In the genomic region with DNA sequence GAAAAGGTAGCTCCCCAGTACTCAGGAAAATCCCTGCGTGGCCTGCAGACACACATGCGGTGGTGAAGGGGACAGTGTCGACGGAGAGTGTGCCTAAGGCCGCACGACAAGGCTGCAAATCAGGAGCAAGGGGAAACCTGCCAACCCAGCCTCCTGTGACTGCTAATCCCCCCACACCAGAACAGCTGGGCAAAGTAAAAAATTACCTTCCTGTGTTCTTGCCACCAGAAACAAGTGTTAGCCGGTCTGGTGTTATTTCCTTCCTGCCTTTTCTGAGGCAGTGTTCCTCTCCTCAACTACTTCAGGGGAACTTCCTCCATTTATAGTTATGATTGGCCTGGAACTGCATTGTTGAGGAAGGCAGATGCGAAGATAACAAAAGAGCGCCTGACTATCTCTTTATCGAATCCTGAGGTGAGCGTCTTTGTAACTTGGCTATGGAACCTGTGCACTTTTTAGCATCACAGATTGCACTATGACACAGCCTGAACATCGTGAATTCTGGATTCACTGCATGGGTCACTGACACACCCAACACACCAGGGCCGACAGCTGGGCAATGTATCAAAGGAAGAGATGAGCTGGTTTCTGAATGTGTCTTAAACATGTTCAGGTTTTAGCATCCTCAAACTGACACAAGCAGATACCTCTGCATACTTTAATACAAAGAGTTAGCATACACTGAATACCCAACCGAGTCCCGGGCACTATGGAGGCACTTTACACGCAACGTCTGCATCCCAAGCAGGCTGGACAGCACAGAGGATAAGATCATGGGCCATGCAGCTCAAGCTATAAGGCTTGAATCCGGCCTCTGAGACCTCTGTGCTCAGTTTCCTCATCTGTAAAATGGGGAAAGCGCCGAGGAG, we compare ENCODE assay signal across 11 cellular contexts. TPM values are rescaled to one million over a fixed set of nuclear protein-coding genes. Genes with fewer than 3 reads are reported as not detected.
A peak's percentile ranks its signal among the peaks of the same experiment; 100 is the strongest.
DNase-seq lines count a peak whose midpoint lies in the region; ATAC-seq and TF ChIP-seq lines count a peak whose summit lies in the region.
"Had no signal": no experiment of that assay in that cellular context is flagged by ENCODE, and none has a peak within 500 bp of the region (broad histone marks: within the 10 kb centered on the region; RNA-seq: fewer than 3 reads in every experiment).

No MANE protein-coding gene starts in this region.

- peak overlapping the region; percentile 79 for H3K27ac Mint-ChIP-seq in activated naive CD4-positive, alpha-beta T cell treated with anti-CD3 and anti-CD28 coated beads, Interleukin-2, amount 10 ng/mL, durations not matched to agents 7 days and 5 days
- H3K27ac Mint-ChIP-seq in activated naive CD4-positive, alpha-beta T cell treated with anti-CD3 and anti-CD28 coated beads for 36 hours: no peak overlapping the region
- peak overlapping the region; percentile 57 for H3K27ac Mint-ChIP-seq in activated T-helper 2 cell treated with anti-CD3 and anti-CD28 coated beads, Interferon-gamma antibody, Interleukin-2, Interleukin-4, amounts not matched to agents 10 μg/mL and 5 μg/mL and 100 μg/mL, durations not matched to agents 14 hours and 24 hours and 36 hours
- H3K27ac Mint-ChIP-seq in stimulated activated memory B cell treated with anti-CD40 and anti-IgM and Interleukin-4, amounts not matched to agents 10 μg/mL and 1 μg/mL and 100 μg/mL, for 72 hours: peak overlapping the region; percentile 98
- H3K27ac Mint-ChIP-seq in endodermal cell: no peak overlapping the region
- H3K27ac Mint-ChIP-seq: mesothelial cell of epicardium had no signal

- H3K4me1 ChIP-seq in endodermal cell (ENCODE audit: control insufficient read depth, insufficient read depth, low read length) (peaks cover 20% of the 10 kb centered on the region), esophagus squamous epithelium (peaks cover 0 to 19% (median 0%) of the 10 kb centered on the region in 3 donors)

- intact Hi-C loops in activated naive CD4-positive, alpha-beta T cell treated with anti-CD3 and anti-CD28 coated beads for 36 hours (cut with micrococcal nuclease): no loop called here
- intact Hi-C loops in activated T-helper 2 cell treated with anti-CD3 and anti-CD28 coated beads, Interferon-gamma antibody, Interleukin-2, Interleukin-4, amounts not matched to agents 10 μg/mL and 5 μg/mL and 100 μg/mL, durations not matched to agents 14 hours and 24 hours and 36 hours (cut with micrococcal nuclease): no loop called here
- intact Hi-C loops in esophagus squamous epithelium (cut with DNase I): no loop called here

- CTCF ChIA-PET in activated naive CD4-positive, alpha-beta T cell treated with anti-CD3 and anti-CD28 coated beads, Interleukin-2, amount 10 ng/mL, durations not matched to agents 7 days and 5 days (lab: Charles Lee): interaction anchor here (1.4 to 1.6 kb wide), 2 partner anchors 12 kb away, joined by 3 to 5 read pairs; no protein-coding TSS in a partner anchor
- CTCF ChIA-PET in activated naive CD4-positive, alpha-beta T cell treated with anti-CD3 and anti-CD28 coated beads for 36 hours (lab: Charles Lee): interaction anchor here (0.7 kb wide), 1 partner anchor 13 kb away, joined by 5 read pairs; no protein-coding TSS in a partner anchor

- H3K9me3 ChIP-seq in endodermal cell (ENCODE audit: control insufficient read depth, low read length): no peaks in the 10 kb centered on the region
- H3K9me3 ChIP-seq in esophagus squamous epithelium: no peaks in the 10 kb centered on the region
- H3K9me3 ChIP-seq: MG63 had no signal

- no peak for TF ChIP-seq POLR2A in esophagus squamous epithelium (IDR thresholded peaks at IDR 0.05)

- H3K4me3 ChIP-seq in endodermal cell (ENCODE audit: low read length) (no peak overlapping the region), esophagus squamous epithelium (no peak overlapping the region)
- H3K4me3 ChIP-seq: MG63 had no signal

- TF ChIP-seq CTCF in endodermal cell (conservative IDR thresholded peaks at IDR 0.05) (no peak), esophagus squamous epithelium (IDR thresholded peaks at IDR 0.05) (no peak)

- H3K9me3 Mint-ChIP-seq in activated naive CD4-positive, alpha-beta T cell treated with anti-CD3 and anti-CD28 coated beads, Interleukin-2, amount 10 ng/mL, durations not matched to agents 7 days and 5 days: no peaks in the 10 kb centered on the region
- no peaks in the 10 kb centered on the region for H3K9me3 Mint-ChIP-seq in activated naive CD4-positive, alpha-beta T cell treated with anti-CD3 and anti-CD28 coated beads for 36 hours
- no peaks in the 10 kb centered on the region for H3K9me3 Mint-ChIP-seq in activated T-helper 2 cell treated with anti-CD3 and anti-CD28 coated beads, Interferon-gamma antibody, Interleukin-2, Interleukin-4, amounts not matched to agents 10 μg/mL and 5 μg/mL and 100 μg/mL, durations not matched to agents 14 hours and 24 hours and 36 hours
- no peaks in the 10 kb centered on the region for H3K9me3 Mint-ChIP-seq in stimulated activated memory B cell treated with anti-CD40 and anti-IgM and Interleukin-4, amounts not matched to agents 10 μg/mL and 1 μg/mL and 100 μg/mL, for 72 hours
- no peaks in the 10 kb centered on the region for H3K9me3 Mint-ChIP-seq in endodermal cell
- H3K9me3 Mint-ChIP-seq: mesothelial cell of epicardium had no signal

- H3K4me3 Mint-ChIP-seq in activated naive CD4-positive, alpha-beta T cell treated with anti-CD3 and anti-CD28 coated beads, Interleukin-2, amount 10 ng/mL, durations not matched to agents 7 days and 5 days: no peak overlapping the region
- no peak overlapping the region for H3K4me3 Mint-ChIP-seq in activated naive CD4-positive, alpha-beta T cell treated with anti-CD3 and anti-CD28 coated beads for 36 hours
- H3K4me3 Mint-ChIP-seq in activated T-helper 2 cell treated with anti-CD3 and anti-CD28 coated beads, Interferon-gamma antibody, Interleukin-2, Interleukin-4, amounts not matched to agents 10 μg/mL and 5 μg/mL and 100 μg/mL, durations not matched to agents 14 hours and 24 hours and 36 hours (ENCODE audit: low read depth): no peak overlapping the region
- H3K4me3 Mint-ChIP-seq in stimulated activated memory B cell treated with anti-CD40 and anti-IgM and Interleukin-4, amounts not matched to agents 10 μg/mL and 1 μg/mL and 100 μg/mL, for 72 hours: peak overlapping the region; percentile 53
- H3K4me3 Mint-ChIP-seq in endodermal cell: no peak overlapping the region
- H3K4me3 Mint-ChIP-seq: mesothelial cell of epicardium had no signal

- peaks cover 51% of the 10 kb centered on the region for H3K36me3 Mint-ChIP-seq in activated naive CD4-positive, alpha-beta T cell treated with anti-CD3 and anti-CD28 coated beads, Interleukin-2, amount 10 ng/mL, durations not matched to agents 7 days and 5 days
- H3K36me3 Mint-ChIP-seq in activated naive CD4-positive, alpha-beta T cell treated with anti-CD3 and anti-CD28 coated beads for 36 hours (ENCODE audit: low read depth): peaks cover 34% of the 10 kb centered on the region
- peaks cover 82% of the 10 kb centered on the region for H3K36me3 Mint-ChIP-seq in activated T-helper 2 cell treated with anti-CD3 and anti-CD28 coated beads, Interferon-gamma antibody, Interleukin-2, Interleukin-4, amounts not matched to agents 10 μg/mL and 5 μg/mL and 100 μg/mL, durations not matched to agents 14 hours and 24 hours and 36 hours (ENCODE audit: low read depth)
- H3K36me3 Mint-ChIP-seq in stimulated activated memory B cell treated with anti-CD40 and anti-IgM and Interleukin-4, amounts not matched to agents 10 μg/mL and 1 μg/mL and 100 μg/mL, for 72 hours: peaks cover 91% of the 10 kb centered on the region
- H3K36me3 Mint-ChIP-seq in endodermal cell (ENCODE audit: low read depth): peaks cover 83% of the 10 kb centered on the region

- H3K36me3 ChIP-seq in endodermal cell (ENCODE audit: control insufficient read depth, insufficient read depth, low read length): peaks cover 86% of the 10 kb centered on the region
- H3K36me3 ChIP-seq in esophagus squamous epithelium: peaks cover 13 to 94% (median 45%) of the 10 kb centered on the region in 3 donors

- no peaks in the 10 kb centered on the region for H3K27me3 Mint-ChIP-seq in activated naive CD4-positive, alpha-beta T cell treated with anti-CD3 and anti-CD28 coated beads, Interleukin-2, amount 10 ng/mL, durations not matched to agents 7 days and 5 days
- no peaks in the 10 kb centered on the region for H3K27me3 Mint-ChIP-seq in activated naive CD4-positive, alpha-beta T cell treated with anti-CD3 and anti-CD28 coated beads for 36 hours (ENCODE audit: low read depth)
- no peaks in the 10 kb centered on the region for H3K27me3 Mint-ChIP-seq in activated T-helper 2 cell treated with anti-CD3 and anti-CD28 coated beads, Interferon-gamma antibody, Interleukin-2, Interleukin-4, amounts not matched to agents 10 μg/mL and 5 μg/mL and 100 μg/mL, durations not matched to agents 14 hours and 24 hours and 36 hours (ENCODE audit: low read depth)
- H3K27me3 Mint-ChIP-seq in stimulated activated memory B cell treated with anti-CD40 and anti-IgM and Interleukin-4, amounts not matched to agents 10 μg/mL and 1 μg/mL and 100 μg/mL, for 72 hours: no peaks in the 10 kb centered on the region
- no peaks in the 10 kb centered on the region for H3K27me3 Mint-ChIP-seq in endodermal cell (ENCODE audit: insufficient read depth)

- 85 to 87% methylated on average over 11 to 20 of the region's 20 CpGs for WGBS in endodermal cell (ENCODE audit: insufficient coverage in 1 of 2, insufficient read length in 1 of 2), 2 experiments
- WGBS in esophagus squamous epithelium, 2 donors: 66 to 76% methylated on average over 10 to 17 of the region's 20 CpGs

- no peaks in the 10 kb centered on the region for H3K27me3 ChIP-seq in endodermal cell (ENCODE audit: control insufficient read depth, insufficient read depth, low read length, poor library complexity, severe bottlenecking)
- no peaks in the 10 kb centered on the region for H3K27me3 ChIP-seq in esophagus squamous epithelium
- H3K27me3 ChIP-seq: MG63 had no signal

- ATAC-seq in HG02943 (IDR thresholded peaks at IDR 0.05; ENCODE audit: low read depth, unreplicated experiment) (peak; percentile 30), HG03565 (IDR thresholded peaks at IDR 0.05; ENCODE audit: unreplicated experiment) (no peak)
- peak; percentile 58 for ATAC-seq in stimulated activated memory B cell treated with anti-CD40 and anti-IgM and Interleukin-4, amounts not matched to agents 10 μg/mL and 1 μg/mL and 100 μg/mL, for 72 hours

- no peak overlapping the region for H3K9ac ChIP-seq in endodermal cell (ENCODE audit: extremely low read depth, low read length, poor library complexity, severe bottlenecking)

- no peak for DNase-seq in activated naive CD4-positive, alpha-beta T cell treated with anti-CD3 and anti-CD28 coated beads, Interleukin-2, amount 10 ng/mL, durations not matched to agents 7 days and 5 days
- DNase-seq in activated naive CD4-positive, alpha-beta T cell treated with anti-CD3 and anti-CD28 coated beads for 36 hours: no peak
- DNase-seq in activated T-helper 2 cell treated with anti-CD3 and anti-CD28 coated beads, Interferon-gamma antibody, Interleukin-2, Interleukin-4, amounts not matched to agents 10 μg/mL and 5 μg/mL and 100 μg/mL, durations not matched to agents 14 hours and 24 hours and 36 hours (ENCODE audit: low spot score): no peak
- DNase-seq in endodermal cell: no peak
- no peak for DNase-seq in esophagus squamous epithelium (lab: John Stamatoyannopoulos, UW)
- DNase-seq: MG63, substantia nigra had no signal

- peaks cover 21% of the 10 kb centered on the region for H3K4me1 Mint-ChIP-seq in activated naive CD4-positive, alpha-beta T cell treated with anti-CD3 and anti-CD28 coated beads, Interleukin-2, amount 10 ng/mL, durations not matched to agents 7 days and 5 days
- peaks cover 2% of the 10 kb centered on the region for H3K4me1 Mint-ChIP-seq in activated naive CD4-positive, alpha-beta T cell treated with anti-CD3 and anti-CD28 coated beads for 36 hours (ENCODE audit: low read depth)
- H3K4me1 Mint-ChIP-seq in activated T-helper 2 cell treated with anti-CD3 and anti-CD28 coated beads, Interferon-gamma antibody, Interleukin-2, Interleukin-4, amounts not matched to agents 10 μg/mL and 5 μg/mL and 100 μg/mL, durations not matched to agents 14 hours and 24 hours and 36 hours (ENCODE audit: low read depth): peaks cover 25% of the 10 kb centered on the region
- peaks cover 94% of the 10 kb centered on the region for H3K4me1 Mint-ChIP-seq in stimulated activated memory B cell treated with anti-CD40 and anti-IgM and Interleukin-4, amounts not matched to agents 10 μg/mL and 1 μg/mL and 100 μg/mL, for 72 hours
- peaks cover 22% of the 10 kb centered on the region for H3K4me1 Mint-ChIP-seq in endodermal cell
- H3K4me1 Mint-ChIP-seq: mesothelial cell of epicardium had no signal

- H3K27ac ChIP-seq in endodermal cell (ENCODE audit: low read depth, low read length) (no peak overlapping the region), esophagus squamous epithelium (no peak overlapping the region)

RNA-seq across cellular contexts. Expression of gene SLC15A4, which starts 28.9 kb away (rescaled TPM):
- total RNA-seq in activated naive CD4-positive, alpha-beta T cell treated with anti-CD3 and anti-CD28 coated beads for 36 hours: 10 to 100 TPM; 10.1 to 10.3 TPM
- 38.8 and 42.3 TPM in 2 replicates for total RNA-seq in activated T-helper 2 cell treated with anti-CD3 and anti-CD28 coated beads, Interferon-gamma antibody, Interleukin-2, Interleukin-4, amounts not matched to agents 10 μg/mL and 5 μg/mL and 100 μg/mL, durations not matched to agents 14 hours and 24 hours and 36 hours
- total RNA-seq in endodermal cell: 10 to 100 TPM; 28.2 to 39.5 TPM
- polyA plus RNA-seq in endodermal cell (2013, experiment 1 of 2): 18.9 TPM
- polyA plus RNA-seq in endodermal cell (2013, experiment 2 of 2): 21.5 TPM
- total RNA-seq in esophagus squamous epithelium: 10 to 100 TPM; 13.5 to 38.1 (median 26.8) TPM

RNA-seq across cellular contexts. Expression of gene GLT1D1, which starts 58.4 kb away (rescaled TPM):
- not detected for total RNA-seq in activated naive CD4-positive, alpha-beta T cell treated with anti-CD3 and anti-CD28 coated beads for 36 hours
- total RNA-seq in activated T-helper 2 cell treated with anti-CD3 and anti-CD28 coated beads, Interferon-gamma antibody, Interleukin-2, Interleukin-4, amounts not matched to agents 10 μg/mL and 5 μg/mL and 100 μg/mL, durations not matched to agents 14 hours and 24 hours and 36 hours: 3.2 and 3.8 TPM in 2 replicates
- total RNA-seq in endodermal cell (10 to 100 TPM; 23.8 to 25.4 TPM), esophagus squamous epithelium (under 1 TPM in 3 of 4 donors, not detected in 1; 0.19 to 0.75 (median 0.62) TPM)
- polyA plus RNA-seq in endodermal cell (2013, experiment 1 of 2): 7.3 TPM
- 7.9 TPM for polyA plus RNA-seq in endodermal cell (2013, experiment 2 of 2)

Comparison
In these comparisons a context has a peak if more than half of its experiments do, and no peak if none do; other contexts are left out.
1. H3K27ac Mint-ChIP-seq: peak in activated naive CD4-positive, alpha-beta T cell treated with anti-CD3 and anti-CD28 coated beads, Interleukin-2, amount 10 ng/mL, durations not matched to agents 7 days and 5 days (single experiment), activated T-helper 2 cell treated with anti-CD3 and anti-CD28 coated beads, Interferon-gamma antibody, Interleukin-2, Interleukin-4, amounts not matched to agents 10 μg/mL and 5 μg/mL and 100 μg/mL, durations not matched to agents 14 hours and 24 hours and 36 hours (single experiment) and stimulated activated memory B cell treated with anti-CD40 and anti-IgM and Interleukin-4, amounts not matched to agents 10 μg/mL and 1 μg/mL and 100 μg/mL, for 72 hours (single experiment); none in activated naive CD4-positive, alpha-beta T cell treated with anti-CD3 and anti-CD28 coated beads for 36 hours (single experiment) and endodermal cell (single experiment).